ENCODE assay signal across 8 cellular contexts in the genomic region with DNA sequence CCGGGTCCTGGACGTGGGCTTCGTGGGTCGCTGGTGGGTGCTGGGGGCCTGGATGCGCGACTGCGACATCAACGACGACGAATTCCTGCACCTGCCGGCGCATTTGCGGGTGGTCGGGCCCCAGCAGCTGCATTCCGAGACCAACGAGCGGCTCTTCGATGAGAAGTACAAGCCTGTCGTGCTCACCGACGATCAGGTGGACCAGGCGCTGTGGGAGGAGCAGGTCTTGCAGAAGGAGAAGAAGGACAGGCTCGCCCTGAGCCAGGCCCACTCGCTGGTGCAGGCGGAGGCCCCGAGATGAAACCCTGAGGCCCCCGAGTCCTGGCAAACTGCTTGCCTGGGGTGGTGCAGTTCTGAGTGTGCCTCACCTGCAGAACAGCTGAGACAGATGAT. TPM values are rescaled to one million over a fixed set of nuclear protein-coding genes. Genes with fewer than 3 reads are reported as not detected.
DNase-seq lines count a peak whose midpoint lies in the region; TF ChIP-seq lines count a peak whose summit lies in the region.

No MANE protein-coding gene starts in this region.

- peak overlapping the region; percentile 82 for H3K9ac ChIP-seq in HUES64 (ENCODE audit: low read depth, low read length)

- H3K27me3 ChIP-seq in HUES64 (ENCODE audit: insufficient read depth, low read length) (no peaks in the 10 kb centered on the region), muscle layer of duodenum (ENCODE audit: low read depth, low read length) (no peaks in the 10 kb centered on the region)

- H3K4me1 ChIP-seq in HUES64 (ENCODE audit: insufficient read depth, low read length): no peaks in the 10 kb centered on the region; the same call in 1 of the 2 replicates
- peaks cover 5 to 24% of the 10 kb centered on the region in 2 donors for H3K4me1 ChIP-seq in muscle layer of duodenum (ENCODE audit: control insufficient read depth in 1 of 2, insufficient read depth in 2 of 2, low read length in 2 of 2)

- no peak overlapping the region for H3K27ac ChIP-seq in HUES64 (ENCODE audit: low read depth, low read length)
- H3K27ac ChIP-seq in muscle layer of duodenum (ENCODE audit: low read length): no peak overlapping the region

- no peaks in the 10 kb centered on the region for H3K9me3 ChIP-seq in HUES64 (ENCODE audit: insufficient read depth, low read depth, low read length)
- H3K9me3 ChIP-seq in muscle layer of duodenum (ENCODE audit: control insufficient read depth in 1 of 2, low read length in 2 of 2): no peaks in the 10 kb centered on the region

- CTCF ChIA-PET in HEK293T (lab: Yijun Ruan, JAX): interaction anchor here (1.4 kb wide), 1 partner anchor 58 kb away, joined by 5 read pairs; a partner anchor contains a TSS

- POLR2A ChIA-PET in HEK293T (lab: Yijun Ruan, JAX): interaction anchor here (1.1 kb wide), 1 partner anchor 33 kb away, joined by 4 read pairs; no protein-coding TSS in a partner anchor

- H3K4me3 ChIP-seq in AG09309 (ENCODE audit: control insufficient read depth, low read depth, low read length) (peak overlapping the region; percentile 85), HUES64 (ENCODE audit: low read length) (peak overlapping the region; percentile 90), choroid plexus epithelial cell (ENCODE audit: low read depth, low read length) (peak overlapping the region; percentile 91), muscle layer of duodenum (ENCODE audit: low read depth in 1 of 2, low read length in 2 of 2) (peak overlapping the region; percentile 63 to 99)

- DNase-seq in AG09309 (ENCODE audit: low read depth): no peak
- DNase-seq in choroid plexus epithelial cell (ENCODE audit: low read depth): no peak
- no peak for DNase-seq in DMS153 treated with DMSO at 0.1 percent for 48 hours (lab: John Stamatoyannopoulos, UW; ENCODE audit: unreplicated experiment)
- DNase-seq in NCI-H345 treated with DMSO at 0.1 percent for 48 hours (lab: John Stamatoyannopoulos, UW; ENCODE audit: unreplicated experiment): no peak
- no peak for DNase-seq in HEK293T (ENCODE audit: extremely low spot score)
- no peak for DNase-seq in NAMALWA (ENCODE audit: low spot score)

- TF ChIP-seq CTCF in AG09309 (IDR thresholded peaks at IDR 0.05; ENCODE audit: control insufficient read depth, insufficient read depth, low read depth, low read length, missing control alignments) (no peak), choroid plexus epithelial cell (conservative IDR thresholded peaks at IDR 0.05; ENCODE audit: low read depth, low read length) (no peak)

- WGBS in HUES64: 13% methylated on average over 27 of the region's 27 CpGs

- H3K36me3 ChIP-seq in HUES64 (ENCODE audit: insufficient read depth, low read length) (peaks cover 29% of the 10 kb centered on the region), muscle layer of duodenum (ENCODE audit: control insufficient read depth in 1 of 2, insufficient read depth in 2 of 2, low read length in 2 of 2) (peaks cover 0 to 10% of the 10 kb centered on the region in 2 donors)

TF ChIP-seq in HEK293T, 16 proteins besides CTCF, POLR2A, EP300 and RAD21:
- TF ChIP-seq FOXK2 (IDR thresholded peaks at IDR 0.05) (no peak), SP1 (IDR thresholded peaks at IDR 0.05) (no peak), ARNT (IDR thresholded peaks at IDR 0.05) (no peak), SUZ12 (IDR thresholded peaks at IDR 0.05) (no peak), NFRKB (IDR thresholded peaks at IDR 0.05) (no peak), HDGF (IDR thresholded peaks at IDR 0.05; ENCODE audit: borderline replicate concordance) (no peak), L3MBTL2 (conservative IDR thresholded peaks at IDR 0.05) (no peak), LEF1 (IDR thresholded peaks at IDR 0.05; ENCODE audit: borderline replicate concordance) (no peak), ZNF384 (IDR thresholded peaks at IDR 0.05) (no peak)
- TF ChIP-seq, protein P1, sequence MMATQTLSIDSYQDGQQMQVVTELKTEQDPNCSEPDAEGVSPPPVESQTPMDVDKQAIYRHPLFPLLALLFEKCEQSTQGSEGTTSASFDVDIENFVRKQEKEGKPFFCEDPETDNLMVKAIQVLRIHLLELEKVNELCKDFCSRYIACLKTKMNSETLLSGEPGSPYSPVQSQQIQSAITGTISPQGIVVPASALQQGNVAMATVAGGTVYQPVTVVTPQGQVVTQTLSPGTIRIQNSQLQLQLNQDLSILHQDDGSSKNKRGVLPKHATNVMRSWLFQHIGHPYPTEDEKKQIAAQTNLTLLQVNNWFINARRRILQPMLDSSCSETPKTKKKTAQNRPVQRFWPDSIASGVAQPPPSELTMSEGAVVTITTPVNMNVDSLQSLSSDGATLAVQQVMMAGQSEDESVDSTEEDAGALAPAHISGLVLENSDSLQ (IDR thresholded peaks at IDR 0.05): no peak

RNA-seq across cellular contexts. Expression of a gene that starts 0.8 kb away (rescaled TPM):
- polyA plus RNA-seq in HUES64 (2013, experiment 1 of 2): 16.0 TPM
- polyA plus RNA-seq in HUES64 (2013, experiment 2 of 2): 15.5 TPM

RNA-seq across cellular contexts. Expression of a gene that starts 1.0 kb away (rescaled TPM):
- polyA plus RNA-seq in HUES64 (2013, experiment 1 of 2): 28.6 TPM
- polyA plus RNA-seq in HUES64 (2013, experiment 2 of 2): 32.5 TPM

RNA-seq across cellular contexts. Expression of a gene that starts 31.4 kb away (rescaled TPM):
- polyA plus RNA-seq in HUES64 (2013, experiment 1 of 2): 172 TPM
- polyA plus RNA-seq in HUES64 (2013, experiment 2 of 2): 181 TPM

RNA-seq across cellular contexts. Expression of a gene that starts 58.0 kb away (rescaled TPM):
- polyA plus RNA-seq in HUES64 (2013, experiment 1 of 2): 104 TPM
- polyA plus RNA-seq in HUES64 (2013, experiment 2 of 2): 111 TPM
